In genomic region chr17:38557395-38557794, GRCh38 we compare ENCODE assay signal across 1 cellular context.
TF ChIP-seq lines count a peak whose summit lies in the region.

No MANE protein-coding gene starts in this region.

TF ChIP-seq in K562, 482 proteins besides CTCF, POLR2A, EP300 and RAD21 (continued from another document):
- TF ChIP-seq ZNF57 (CRISPR knock-in tag; IDR thresholded peaks at IDR 0.05) (no peak), MEF2D (tag; conservative IDR thresholded peaks at IDR 0.05; ENCODE audit: low read depth) (no peak), TGIF2 (CRISPR knock-in tag; IDR thresholded peaks at IDR 0.05) (no peak), ZNF740 (CRISPR knock-in tag; IDR thresholded peaks at IDR 0.05) (no peak), ZNF740 (tag; IDR thresholded peaks at IDR 0.05) (no peak), GABPB2 (CRISPR knock-in tag; conservative IDR thresholded peaks at IDR 0.05) (no peak), ZBTB33 (CRISPR knock-in tag; IDR thresholded peaks at IDR 0.05) (no peak), LEF1 (IDR thresholded peaks at IDR 0.05) (no peak), ZFP36 (IDR thresholded peaks at IDR 0.05; ENCODE audit: low read depth, low read length, partially characterized antibody) (no peak), SMC3 (conservative IDR thresholded peaks at IDR 0.05; ENCODE audit: insufficient read depth, low read depth, low read length) (no peak), ESRRB (CRISPR knock-in tag; IDR thresholded peaks at IDR 0.05; ENCODE audit: borderline replicate concordance) (no peak), SP1 (CRISPR knock-in tag; IDR thresholded peaks at IDR 0.05) (no peak), FOXJ2 (tag; IDR thresholded peaks at IDR 0.05) (no peak), NONO (IDR thresholded peaks at IDR 0.05; ENCODE audit: low read depth in 2 of 2, low read length in 1 of 2) (no peak), MEIS2 (IDR thresholded peaks at IDR 0.05; ENCODE audit: partially characterized antibody) (no peak), ARID3A (IDR thresholded peaks at IDR 0.05; ENCODE audit: borderline replicate concordance, low read depth, low read length) (no peak)
